In genomic region chr2:91659189-91659920, GRCh38 we compare ENCODE assay signal across 8 cellular contexts.
DNase-seq lines count a peak whose midpoint lies in the region; ATAC-seq, FAIRE-seq and TF ChIP-seq lines count a peak whose summit lies in the region.
"Not testable (repeated sequence)": the region's sequence is repeated elsewhere in the genome, so short reads cannot be mapped to it uniquely, and the experiment has no call there.

No MANE protein-coding gene starts in this region.

- peak overlapping the region; percentile 57; the same call in 1 of the 2 replicates for H3K4me2 ChIP-seq in PC-3 (ENCODE audit: low read length)
- not testable (repeated sequence) for H3K4me2 ChIP-seq in GM12878 (ENCODE audit: control insufficient read depth, insufficient read depth); neural progenitor cell

- not testable (repeated sequence) for H3K27ac Mint-ChIP-seq in endodermal cell, neural progenitor cell

- CTCF ChIA-PET in PC-3 (lab: Charles Lee); GM12878 (lab: Yijun Ruan, JAX): not testable (repeated sequence)

- H3K9me3 ChIP-seq in PC-3 (ENCODE audit: low read length); GM12878 (replicated peaks; ENCODE audit: control insufficient read depth, insufficient read depth, low read length); endodermal cell (ENCODE audit: control insufficient read depth, low read length); right cardiac atrium (ENCODE audit: control insufficient read depth, low read length); neural progenitor cell (ENCODE audit: low read depth); spleen: not testable (repeated sequence)

- H4K20me1 ChIP-seq in PC-3 (ENCODE audit: low read length); GM12878 (ENCODE audit: control insufficient read depth, insufficient read depth); neural progenitor cell (ENCODE audit: low read depth): not testable (repeated sequence)

- H3K4me3 ChIP-seq in ACC112 (ENCODE audit: low read depth, low read length) (peak overlapping the region; percentile 65), HFF-Myc (replicated peaks; ENCODE audit: low read depth, low read length) (peak overlapping the region; percentile 21; the same call in 1 of the 2 replicates), PC-3 (ENCODE audit: low read length) (peak overlapping the region; percentile 53), right cardiac atrium (ENCODE audit: low read length) (peak overlapping the region; percentile 25), spleen (peak overlapping the region in 5 of 8 donors; percentile 5 to 40 (median 27))
- not testable (repeated sequence) for H3K4me3 ChIP-seq in GM12878; endodermal cell (ENCODE audit: low read length); neural progenitor cell

- TF ChIP-seq POLR2A in GM12878 (IDR thresholded peaks at IDR 0.05; ENCODE audit: low read depth, low read length); spleen (IDR thresholded peaks at IDR 0.05): not testable (repeated sequence)

- not testable (repeated sequence) for H3F3A ChIP-seq in PC-3 (ENCODE audit: low read length, unreplicated experiment); neural progenitor cell (ENCODE audit: low read depth)

- H3K9me3 Mint-ChIP-seq in endodermal cell, neural progenitor cell: not testable (repeated sequence)

- H3K27me3 Mint-ChIP-seq in endodermal cell (ENCODE audit: insufficient read depth); neural progenitor cell (ENCODE audit: insufficient read depth, low read depth): not testable (repeated sequence)

- H3K9ac ChIP-seq in PC-3 (ENCODE audit: low read length), result peak overlapping the region; percentile 54; the same call in 1 of the 2 replicates
- H3K9ac ChIP-seq in GM12878 (ENCODE audit: control insufficient read depth, insufficient read depth, low read length); endodermal cell (ENCODE audit: extremely low read depth, low read length, poor library complexity, severe bottlenecking); neural progenitor cell: not testable (repeated sequence)

- H3K79me2 ChIP-seq in ACC112 (ENCODE audit: control insufficient read depth, insufficient read depth, low read length, unreplicated experiment); PC-3 (ENCODE audit: low read length); GM12878 (ENCODE audit: control insufficient read depth, insufficient read depth, low read length); neural progenitor cell (ENCODE audit: low read depth): not testable (repeated sequence)

- intact Hi-C loops in PC-3 (cut with micrococcal nuclease); GM12878 (cut with micrococcal nuclease; ENCODE audit: unreplicated experiment); right cardiac atrium (cut with DNase I); spleen (cut with DNase I; ENCODE audit: low total_unique reads): not testable (repeated sequence)

- H3K36me3 ChIP-seq in ACC112 (ENCODE audit: insufficient read depth, low read length); PC-3 (ENCODE audit: low read depth, low read length); GM12878 (ENCODE audit: control insufficient read depth in 2 of 2, insufficient read depth in 2 of 2, low read length in 1 of 2); endodermal cell (ENCODE audit: control insufficient read depth, insufficient read depth, low read length); neural progenitor cell; spleen: not testable (repeated sequence)

- DNase-seq in HFF-Myc (ENCODE audit: extremely low read depth, low read depth); PC-3; GM12878 (ENCODE audit: low read depth, low spot score); endodermal cell; neural progenitor cell (ENCODE audit: low spot score); spleen: not testable (repeated sequence)
- peak in 2 of 3 donors; percentile 8 to 30 for DNase-seq in right cardiac atrium

- H3K36me3 Mint-ChIP-seq in endodermal cell (ENCODE audit: low read depth); neural progenitor cell: not testable (repeated sequence)

- BruUV-seq in PC-3 (replicated peaks; lab: Mats Ljungman, UMichigan) (TSS peak; percentile 81), GM12878 (replicated peaks; lab: Mats Ljungman, UMichigan) (TSS peak; percentile 84)

- not testable (repeated sequence) for H3K9me2 ChIP-seq in PC-3 (replicated peaks; ENCODE audit: low read length)

- not testable (repeated sequence) for TF ChIP-seq RAD21 in GM12878 (IDR thresholded peaks at IDR 0.05; ENCODE audit: insufficient read depth, low read depth, low read length)

- ATAC-seq in PC-3, result peak; percentile 52
- ATAC-seq in GM12878, right cardiac atrium: not testable (repeated sequence)

- in situ Hi-C loops in GM12878 (cut with MboI), result not testable (repeated sequence)

- not testable (repeated sequence) for H3K4me1 Mint-ChIP-seq in endodermal cell, neural progenitor cell

- not testable (repeated sequence) for FAIRE-seq in GM12878 (lab: Jason Lieb, UNC)

- H3K27ac ChIP-seq in ACC112 (ENCODE audit: low read depth, low read length); PC-3 (ENCODE audit: low read length); GM12878 (ENCODE audit: control insufficient read depth, insufficient read depth); endodermal cell (ENCODE audit: low read depth, low read length); right cardiac atrium (ENCODE audit: low read length); neural progenitor cell; spleen: not testable (repeated sequence)

- not testable (repeated sequence) for TF ChIP-seq EP300 in GM12878 (IDR thresholded peaks at IDR 0.05; ENCODE audit: borderline replicate concordance in 1 of 2, control insufficient read depth in 1 of 2, low read depth in 2 of 2, low read length in 2 of 2)

- H3K27me3 ChIP-seq in ACC112 (ENCODE audit: insufficient read depth, low read length); PC-3 (ENCODE audit: low read length); GM12878 (replicated peaks in 1 of 2; ENCODE audit: control insufficient read depth in 2 of 2, insufficient read depth in 2 of 2, low read length in 1 of 2); endodermal cell (ENCODE audit: control insufficient read depth, insufficient read depth, low read length, poor library complexity, severe bottlenecking); right cardiac atrium (ENCODE audit: control insufficient read depth, insufficient read depth); neural progenitor cell; spleen (replicated peaks in 1 of 7): not testable (repeated sequence)

- H3K4me1 ChIP-seq in ACC112 (ENCODE audit: control insufficient read depth, insufficient read depth, low read length, unreplicated experiment); PC-3 (ENCODE audit: insufficient read depth, low read length); GM12878 (ENCODE audit: control insufficient read depth, insufficient read depth, low read length); endodermal cell (ENCODE audit: control insufficient read depth, insufficient read depth, low read length); right cardiac atrium (ENCODE audit: control insufficient read depth, insufficient read depth, low read length); neural progenitor cell; spleen: not testable (repeated sequence)

- RAD21 ChIA-PET in GM12878 (lab: Charles Lee; ENCODE audit: unreplicated experiment), result not testable (repeated sequence)

- not testable (repeated sequence) for TF ChIP-seq CTCF in HFF-Myc (IDR thresholded peaks at IDR 0.05; ENCODE audit: low read depth, low read length, missing control alignments); PC-3 (conservative IDR thresholded peaks at IDR 0.05; ENCODE audit: low read depth, low read length); GM12878 (IDR thresholded peaks at IDR 0.05 in 2 of 3, conservative IDR thresholded peaks at IDR 0.05 in 1 of 3; ENCODE audit: control insufficient read depth in 2 of 3, extremely low read depth in 1 of 3, insufficient read depth in 1 of 3, low read depth in 3 of 3, low read length in 3 of 3); endodermal cell (conservative IDR thresholded peaks at IDR 0.05); neural progenitor cell (IDR thresholded peaks at IDR 0.05); spleen (IDR thresholded peaks at IDR 0.05 in 8 of 11, conservative IDR thresholded peaks at IDR 0.05 in 3 of 11)

- 0% methylated on average over 2 of the region's 21 CpGs for WGBS in GM12878 (ENCODE audit: insufficient coverage, insufficient replicate concordance, low lambda C conversion rate, missing lambda C conversion rate)
- 65% methylated on average over 6 of the region's 21 CpGs; no CpG with 5 or more reads in 1 of the 2 experiments for WGBS in endodermal cell (ENCODE audit: insufficient coverage in 1 of 2, insufficient read length in 1 of 2), 2 experiments
- WGBS in right cardiac atrium, result 38% methylated on average over 12 of the region's 21 CpGs
- WGBS in spleen, 5 donors, result 36 to 85% (median 60%) methylated on average over 6 to 12 of the region's 21 CpGs; no CpG with 5 or more reads in 1 of the 5 donors

- H2AFZ ChIP-seq in ACC112 (ENCODE audit: low read length, unreplicated experiment); PC-3 (ENCODE audit: low read length); GM12878 (ENCODE audit: control insufficient read depth, low read depth, low read length); neural progenitor cell (replicated peaks): not testable (repeated sequence)

- SMC1A ChIA-PET in GM12878 (lab: Charles Lee; ENCODE audit: uncharacterized antibody, unreplicated experiment), result not testable (repeated sequence)

- H3K4me3 Mint-ChIP-seq in endodermal cell, result peak overlapping the region; percentile 54
- peak overlapping the region; percentile 82 for H3K4me3 Mint-ChIP-seq in neural progenitor cell

- POLR2A ChIA-PET in PC-3 (lab: Charles Lee; ENCODE audit: unreplicated experiment); GM12878 (lab: Charles Lee): not testable (repeated sequence)
